In the genomic region with DNA sequence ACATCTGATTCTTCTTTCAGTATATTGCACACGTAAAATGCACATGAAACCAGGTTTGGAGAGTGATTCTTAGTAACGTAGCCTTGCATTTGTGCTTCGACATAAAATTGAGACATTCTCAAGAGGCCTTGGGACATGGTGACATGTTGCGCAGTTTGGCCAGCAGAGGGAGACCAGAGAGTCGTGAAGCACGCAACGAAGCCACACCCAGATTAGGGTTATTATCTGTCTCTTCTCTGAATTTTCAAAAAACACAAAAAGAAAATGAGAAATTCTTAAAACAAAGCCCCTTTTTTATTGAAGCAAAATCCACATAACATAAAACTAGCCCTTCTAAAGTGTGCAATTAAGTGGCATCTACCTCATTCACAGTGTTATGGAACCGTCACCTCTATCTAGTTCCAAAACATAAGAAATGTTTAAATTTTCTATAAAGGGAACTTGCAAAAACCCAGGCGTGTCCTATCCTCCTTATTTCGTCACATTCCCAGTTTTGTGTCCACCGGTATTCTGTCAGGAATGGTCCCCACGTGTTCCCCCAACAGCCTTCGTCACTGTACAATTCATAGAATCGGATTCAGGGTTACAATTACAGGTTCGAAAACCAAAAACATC, we compare ENCODE assay signal across 1 cellular context.
A peak's percentile ranks its signal among the peaks of the same experiment; 100 is the strongest.
TF ChIP-seq lines count a peak whose summit lies in the region.

No MANE protein-coding gene starts in this region.

TF ChIP-seq in K562, 482 proteins besides CTCF, POLR2A, EP300 and RAD21 (continued from another document and continues in another):
- TF ChIP-seq, protein P1, sequence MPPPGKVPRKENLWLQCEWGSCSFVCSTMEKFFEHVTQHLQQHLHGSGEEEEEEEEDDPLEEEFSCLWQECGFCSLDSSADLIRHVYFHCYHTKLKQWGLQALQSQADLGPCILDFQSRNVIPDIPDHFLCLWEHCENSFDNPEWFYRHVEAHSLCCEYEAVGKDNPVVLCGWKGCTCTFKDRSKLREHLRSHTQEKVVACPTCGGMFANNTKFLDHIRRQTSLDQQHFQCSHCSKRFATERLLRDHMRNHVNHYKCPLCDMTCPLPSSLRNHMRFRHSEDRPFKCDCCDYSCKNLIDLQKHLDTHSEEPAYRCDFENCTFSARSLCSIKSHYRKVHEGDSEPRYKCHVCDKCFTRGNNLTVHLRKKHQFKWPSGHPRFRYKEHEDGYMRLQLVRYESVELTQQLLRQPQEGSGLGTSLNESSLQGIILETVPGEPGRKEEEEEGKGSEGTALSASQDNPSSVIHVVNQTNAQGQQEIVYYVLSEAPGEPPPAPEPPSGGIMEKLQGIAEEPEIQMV (tag; conservative IDR thresholded peaks at IDR 0.05; ENCODE audit: low read depth): no peak
- TF ChIP-seq SAP30 (IDR thresholded peaks at IDR 0.05; ENCODE audit: borderline replicate concordance, insufficient read depth, low read depth, low read length, poor library complexity, severe bottlenecking) (no peak), ARID3A (IDR thresholded peaks at IDR 0.05; ENCODE audit: borderline replicate concordance, low read depth, low read length) (no peak), ZNF644 (tag; IDR thresholded peaks at IDR 0.05; ENCODE audit: low read depth) (0 out of 2 replicates have a peak, but pooled peaks have one; percentile 15), CXXC5 (CRISPR knock-in tag; IDR thresholded peaks at IDR 0.05) (peak; percentile 62), HNRNPUL1 (IDR thresholded peaks at IDR 0.05; ENCODE audit: low read length) (no peak), THRB (CRISPR knock-in tag; conservative IDR thresholded peaks at IDR 0.05) (no peak), KLF6 (CRISPR knock-in tag; IDR thresholded peaks at IDR 0.05; ENCODE audit: borderline replicate concordance) (peak; percentile 90; the same call in 1 of the 2 replicates), ZFP36 (IDR thresholded peaks at IDR 0.05; ENCODE audit: low read depth, low read length, partially characterized antibody) (no peak), CREB3 (tag; conservative IDR thresholded peaks at IDR 0.05; ENCODE audit: low read depth) (no peak), ARID1B (IDR thresholded peaks at IDR 0.05) (peak; percentile 17; the same call in 1 of the 2 replicates), USF2 (CRISPR knock-in tag; IDR thresholded peaks at IDR 0.05) (no peak), CEBPB (tag; IDR thresholded peaks at IDR 0.05) (peak; percentile 55; the same call in 1 of the 2 replicates), TARDBP (IDR thresholded peaks at IDR 0.05) (no peak), SAFB (IDR thresholded peaks at IDR 0.05; ENCODE audit: borderline replicate concordance, low read depth, low read length) (no peak), HNRNPH1 (optimal IDR thresholded peaks at IDR 0.05; ENCODE audit: low read depth, low read length) (no peak), NR1H2 (CRISPR knock-in tag; IDR thresholded peaks at IDR 0.05) (no peak), LCOR (CRISPR knock-in tag; IDR thresholded peaks at IDR 0.05) (no peak), YBX1 (IDR thresholded peaks at IDR 0.05) (no peak), ZNF175 (CRISPR knock-in tag; IDR thresholded peaks at IDR 0.05; ENCODE audit: low read depth) (0 out of 2 replicates have a peak, but pooled peaks have one; percentile 48), ZNF75A (CRISPR knock-in tag; IDR thresholded peaks at IDR 0.05) (0 out of 2 replicates have a peak, but pooled peaks have one; percentile 21), BRD4 (IDR thresholded peaks at IDR 0.05) (peak; percentile 73; the same call in 1 of the 2 replicates), JUND (IDR thresholded peaks at IDR 0.05; ENCODE audit: borderline replicate concordance, low read depth, low read length) (no peak), JUND (tag; IDR thresholded peaks at IDR 0.05; ENCODE audit: borderline replicate concordance, low read depth, low read length) (0 out of 3 replicates have a peak, but pooled peaks have one; percentile 11), MTA1 (IDR thresholded peaks at IDR 0.05; ENCODE audit: borderline replicate concordance) (no peak), BRD9 (IDR thresholded peaks at IDR 0.05; ENCODE audit: low read depth, partially characterized antibody) (peak; percentile 71), CBX3 (IDR thresholded peaks at IDR 0.05; ENCODE audit: borderline replicate concordance in 1 of 2, low read length in 2 of 2) (no peak), ZNF197 (CRISPR knock-in tag; IDR thresholded peaks at IDR 0.05; ENCODE audit: low read depth) (peak; percentile 66; the same call in 1 of the 2 replicates), TBP (optimal IDR thresholded peaks at IDR 0.05; ENCODE audit: low read depth, low read length) (no peak), TEAD4 (IDR thresholded peaks at IDR 0.05; ENCODE audit: low read length) (0 out of 2 replicates have a peak, but pooled peaks have one; percentile 16), TEAD4 (CRISPR knock-in tag; IDR thresholded peaks at IDR 0.05; ENCODE audit: borderline replicate concordance) (no peak), EP400 (IDR thresholded peaks at IDR 0.05) (peak; percentile 17; the same call in 1 of the 2 replicates), HOXB6 (CRISPR knock-in tag; IDR thresholded peaks at IDR 0.05; ENCODE audit: borderline replicate concordance) (no peak), ZNF589 (CRISPR knock-in tag; IDR thresholded peaks at IDR 0.05; ENCODE audit: low read depth) (peak; percentile 78), DDX20 (tag; IDR thresholded peaks at IDR 0.05; ENCODE audit: low read depth) (no peak), DMBX1 (CRISPR knock-in tag; IDR thresholded peaks at IDR 0.05; ENCODE audit: borderline replicate concordance) (0 out of 2 replicates have a peak, but pooled peaks have one; percentile 24), GTF2F1 (IDR thresholded peaks at IDR 0.05; ENCODE audit: low read depth, low read length) (no peak), CBX5 (IDR thresholded peaks at IDR 0.05; ENCODE audit: borderline replicate concordance, low read depth) (peak; percentile 7; the same call in 1 of the 2 replicates), FOXA1 (IDR thresholded peaks at IDR 0.05; ENCODE audit: borderline replicate concordance) (no peak)
- TF ChIP-seq, protein P2, sequence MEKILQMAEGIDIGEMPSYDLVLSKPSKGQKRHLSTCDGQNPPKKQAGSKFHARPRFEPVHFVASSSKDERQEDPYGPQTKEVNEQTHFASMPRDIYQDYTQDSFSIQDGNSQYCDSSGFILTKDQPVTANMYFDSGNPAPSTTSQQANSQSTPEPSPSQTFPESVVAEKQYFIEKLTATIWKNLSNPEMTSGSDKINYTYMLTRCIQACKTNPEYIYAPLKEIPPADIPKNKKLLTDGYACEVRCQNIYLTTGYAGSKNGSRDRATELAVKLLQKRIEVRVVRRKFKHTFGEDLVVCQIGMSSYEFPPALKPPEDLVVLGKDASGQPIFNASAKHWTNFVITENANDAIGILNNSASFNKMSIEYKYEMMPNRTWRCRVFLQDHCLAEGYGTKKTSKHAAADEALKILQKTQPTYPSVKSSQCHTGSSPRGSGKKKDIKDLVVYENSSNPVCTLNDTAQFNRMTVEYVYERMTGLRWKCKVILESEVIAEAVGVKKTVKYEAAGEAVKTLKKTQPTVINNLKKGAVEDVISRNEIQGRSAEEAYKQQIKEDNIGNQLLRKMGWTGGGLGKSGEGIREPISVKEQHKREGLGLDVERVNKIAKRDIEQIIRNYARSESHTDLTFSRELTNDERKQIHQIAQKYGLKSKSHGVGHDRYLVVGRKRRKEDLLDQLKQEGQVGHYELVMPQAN (IDR thresholded peaks at IDR 0.05; ENCODE audit: borderline replicate concordance): no peak
- TF ChIP-seq, protein P3, sequence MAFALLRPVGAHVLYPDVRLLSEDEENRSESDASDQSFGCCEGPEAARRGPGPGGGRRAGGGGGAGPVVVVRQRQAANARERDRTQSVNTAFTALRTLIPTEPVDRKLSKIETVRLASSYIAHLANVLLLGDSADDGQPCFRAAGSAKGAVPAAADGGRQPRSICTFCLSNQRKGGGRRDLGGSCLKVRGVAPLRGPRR (CRISPR knock-in tag; IDR thresholded peaks at IDR 0.05): no peak
- TF ChIP-seq, protein P4, sequence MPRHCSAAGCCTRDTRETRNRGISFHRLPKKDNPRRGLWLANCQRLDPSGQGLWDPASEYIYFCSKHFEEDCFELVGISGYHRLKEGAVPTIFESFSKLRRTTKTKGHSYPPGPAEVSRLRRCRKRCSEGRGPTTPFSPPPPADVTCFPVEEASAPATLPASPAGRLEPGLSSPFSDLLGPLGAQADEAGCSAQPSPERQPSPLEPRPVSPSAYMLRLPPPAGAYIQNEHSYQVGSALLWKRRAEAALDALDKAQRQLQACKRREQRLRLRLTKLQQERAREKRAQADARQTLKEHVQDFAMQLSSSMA (CRISPR knock-in tag; IDR thresholded peaks at IDR 0.05): no peak
- TF ChIP-seq, protein P5, sequence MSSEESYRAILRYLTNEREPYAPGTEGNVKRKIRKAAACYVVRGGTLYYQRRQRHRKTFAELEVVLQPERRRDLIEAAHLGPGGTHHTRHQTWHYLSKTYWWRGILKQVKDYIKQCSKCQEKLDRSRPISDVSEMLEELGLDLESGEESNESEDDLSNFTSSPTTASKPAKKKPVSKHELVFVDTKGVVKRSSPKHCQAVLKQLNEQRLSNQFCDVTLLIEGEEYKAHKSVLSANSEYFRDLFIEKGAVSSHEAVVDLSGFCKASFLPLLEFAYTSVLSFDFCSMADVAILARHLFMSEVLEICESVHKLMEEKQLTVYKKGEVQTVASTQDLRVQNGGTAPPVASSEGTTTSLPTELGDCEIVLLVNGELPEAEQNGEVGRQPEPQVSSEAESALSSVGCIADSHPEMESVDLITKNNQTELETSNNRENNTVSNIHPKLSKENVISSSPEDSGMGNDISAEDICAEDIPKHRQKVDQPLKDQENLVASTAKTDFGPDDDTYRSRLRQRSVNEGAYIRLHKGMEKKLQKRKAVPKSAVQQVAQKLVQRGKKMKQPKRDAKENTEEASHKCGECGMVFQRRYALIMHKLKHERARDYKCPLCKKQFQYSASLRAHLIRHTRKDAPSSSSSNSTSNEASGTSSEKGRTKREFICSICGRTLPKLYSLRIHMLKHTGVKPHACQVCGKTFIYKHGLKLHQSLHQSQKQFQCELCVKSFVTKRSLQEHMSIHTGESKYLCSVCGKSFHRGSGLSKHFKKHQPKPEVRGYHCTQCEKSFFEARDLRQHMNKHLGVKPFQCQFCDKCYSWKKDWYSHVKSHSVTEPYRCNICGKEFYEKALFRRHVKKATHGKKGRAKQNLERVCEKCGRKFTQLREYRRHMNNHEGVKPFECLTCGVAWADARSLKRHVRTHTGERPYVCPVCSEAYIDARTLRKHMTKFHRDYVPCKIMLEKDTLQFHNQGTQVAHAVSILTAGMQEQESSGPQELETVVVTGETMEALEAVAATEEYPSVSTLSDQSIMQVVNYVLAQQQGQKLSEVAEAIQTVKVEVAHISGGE (CRISPR knock-in tag; IDR thresholded peaks at IDR 0.05): peak in 1 of 3 experiments; percentile 51; a peak in 2 of 6 replicates
- TF ChIP-seq, protein P6, sequence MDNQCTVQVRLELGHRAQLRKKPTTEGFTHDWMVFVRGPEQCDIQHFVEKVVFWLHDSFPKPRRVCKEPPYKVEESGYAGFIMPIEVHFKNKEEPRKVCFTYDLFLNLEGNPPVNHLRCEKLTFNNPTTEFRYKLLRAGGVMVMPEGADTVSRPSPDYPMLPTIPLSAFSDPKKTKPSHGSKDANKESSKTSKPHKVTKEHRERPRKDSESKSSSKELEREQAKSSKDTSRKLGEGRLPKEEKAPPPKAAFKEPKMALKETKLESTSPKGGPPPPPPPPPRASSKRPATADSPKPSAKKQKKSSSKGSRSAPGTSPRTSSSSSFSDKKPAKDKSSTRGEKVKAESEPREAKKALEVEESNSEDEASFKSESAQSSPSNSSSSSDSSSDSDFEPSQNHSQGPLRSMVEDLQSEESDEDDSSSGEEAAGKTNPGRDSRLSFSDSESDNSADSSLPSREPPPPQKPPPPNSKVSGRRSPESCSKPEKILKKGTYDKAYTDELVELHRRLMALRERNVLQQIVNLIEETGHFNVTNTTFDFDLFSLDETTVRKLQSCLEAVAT (IDR thresholded peaks at IDR 0.05): no peak
- TF ChIP-seq, protein P7, sequence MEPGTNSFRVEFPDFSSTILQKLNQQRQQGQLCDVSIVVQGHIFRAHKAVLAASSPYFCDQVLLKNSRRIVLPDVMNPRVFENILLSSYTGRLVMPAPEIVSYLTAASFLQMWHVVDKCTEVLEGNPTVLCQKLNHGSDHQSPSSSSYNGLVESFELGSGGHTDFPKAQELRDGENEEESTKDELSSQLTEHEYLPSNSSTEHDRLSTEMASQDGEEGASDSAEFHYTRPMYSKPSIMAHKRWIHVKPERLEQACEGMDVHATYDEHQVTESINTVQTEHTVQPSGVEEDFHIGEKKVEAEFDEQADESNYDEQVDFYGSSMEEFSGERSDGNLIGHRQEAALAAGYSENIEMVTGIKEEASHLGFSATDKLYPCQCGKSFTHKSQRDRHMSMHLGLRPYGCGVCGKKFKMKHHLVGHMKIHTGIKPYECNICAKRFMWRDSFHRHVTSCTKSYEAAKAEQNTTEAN (CRISPR knock-in tag; IDR thresholded peaks at IDR 0.05): no peak
